Comparison of ENCODE assay signal across 11 cellular contexts in the genomic region with DNA sequence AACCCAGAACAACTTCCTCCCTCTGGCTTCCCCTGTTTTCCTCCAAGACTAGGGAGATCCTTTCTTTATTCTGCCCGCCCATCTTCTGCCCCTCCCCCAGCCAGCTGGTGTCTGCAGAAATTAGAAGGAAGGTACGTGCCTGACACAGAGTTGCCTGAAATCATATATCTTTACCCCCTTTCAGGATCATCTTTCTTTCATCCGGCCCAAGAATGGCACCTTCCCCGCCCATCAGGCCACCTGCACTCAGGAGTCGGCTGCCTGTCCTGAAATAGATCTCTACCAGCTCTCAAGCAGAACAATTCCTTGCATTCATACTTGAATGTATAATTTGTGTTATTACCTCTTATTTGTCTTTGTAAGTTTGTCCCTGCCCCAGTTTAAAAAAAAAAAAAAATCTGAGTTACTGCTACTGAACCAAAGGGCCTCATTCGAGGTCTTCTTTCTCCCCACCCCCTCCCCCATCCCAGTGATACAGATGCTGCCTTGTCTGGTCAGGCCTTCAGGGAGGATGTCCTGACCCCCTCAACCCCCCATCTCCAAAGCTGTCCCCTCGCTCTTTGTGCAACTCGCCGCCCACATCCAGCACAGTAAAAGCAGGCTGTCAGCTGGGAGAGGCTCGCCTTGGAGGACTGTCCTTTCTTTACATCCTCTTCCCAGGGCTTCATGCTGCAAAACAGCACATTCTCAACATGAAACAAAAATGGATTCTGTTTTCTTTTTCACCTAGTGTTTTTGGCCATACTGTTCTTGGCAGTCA.
DNase-seq lines count a peak whose midpoint lies in the region; ATAC-seq and TF ChIP-seq lines count a peak whose summit lies in the region.
"Had no signal": no experiment of that assay in that cellular context is flagged by ENCODE, and none has a peak within 500 bp of the region (broad histone marks: within the 10 kb centered on the region; RNA-seq: fewer than 3 reads in every experiment).

No MANE protein-coding gene starts in this region.

- H2AFZ ChIP-seq in OCI-LY1 (ENCODE audit: low read length): no peak overlapping the region
- no peak overlapping the region for H2AFZ ChIP-seq in fibroblast of lung (ENCODE audit: low read length)

- CTCF ChIA-PET in CD4-positive, alpha-beta T cell (lab: Charles Lee): no interaction called here

- H4K20me1 ChIP-seq in OCI-LY1 (ENCODE audit: insufficient read depth, low read length) (no peaks in the 10 kb centered on the region), fibroblast of lung (ENCODE audit: control insufficient read depth, extremely low read depth, insufficient read depth, low read length) (no peaks in the 10 kb centered on the region)

- H3K4me3 Mint-ChIP-seq in progenitor cell of endocrine pancreas (ENCODE audit: low read depth): no peak overlapping the region
- no peak overlapping the region for H3K4me3 Mint-ChIP-seq in CD4-positive, alpha-beta T cell

- H3K9me3 ChIP-seq in OCI-LY1 (ENCODE audit: low read length) (no peaks in the 10 kb centered on the region), fibroblast of lung (ENCODE audit: control insufficient read depth, insufficient read depth, low read depth, low read length) (no peaks in the 10 kb centered on the region)
- H3K9me3 ChIP-seq in CD4-positive, alpha-beta T cell (ENCODE audit: control insufficient read depth, low read length): no peaks in the 10 kb centered on the region

- H3K36me3 Mint-ChIP-seq in progenitor cell of endocrine pancreas (ENCODE audit: insufficient read depth): peaks cover 4% of the 10 kb centered on the region
- H3K36me3 Mint-ChIP-seq in CD4-positive, alpha-beta T cell (ENCODE audit: low read depth): peaks cover 3% of the 10 kb centered on the region

- H3K4me1 ChIP-seq in OCI-LY1 (ENCODE audit: insufficient read depth, low read length, severe bottlenecking): peaks cover 19% of the 10 kb centered on the region
- H3K4me1 ChIP-seq in fibroblast of lung (ENCODE audit: control insufficient read depth, extremely low read depth, insufficient read depth, low read length): peaks cover 25% of the 10 kb centered on the region

- DNase-seq in ELF-1 (ENCODE audit: low read depth, low spot score) (peak; percentile 18), fibroblast of lung (ENCODE audit: low read depth in 2 of 2) (no peak), progenitor cell of endocrine pancreas (ENCODE audit: low spot score, unreplicated experiment) (no peak), NCI-H446 (lab: John Stamatoyannopoulos, UW) (no peak), NOMO-1 treated with dmso at 0.1 percent for 144 hours (lab: John Stamatoyannopoulos, UW; ENCODE audit: unreplicated experiment) (no peak)
- DNase-seq in CD4-positive, alpha-beta T cell: no peak
- DNase-seq: cerebellar nuclear complex, DMS53, RPMI8226 had no signal

- POLR2A ChIA-PET in CD4-positive, alpha-beta T cell (lab: Charles Lee): no interaction called here

- H3F3A ChIP-seq in OCI-LY1 (ENCODE audit: insufficient read depth, low read length): no peaks in the 10 kb centered on the region

- 0 out of 2 replicates have a peak overlapping the region, but pooled peaks have one; percentile 26 for H3K4me2 ChIP-seq in OCI-LY1 (ENCODE audit: low read length)
- H3K4me2 ChIP-seq in fibroblast of lung (ENCODE audit: extremely low read depth, insufficient read depth, low read length): peak overlapping the region; percentile 66

- H3K27ac Mint-ChIP-seq in progenitor cell of endocrine pancreas: peak overlapping the region; percentile 42
- H3K27ac Mint-ChIP-seq in CD4-positive, alpha-beta T cell: no peak overlapping the region

- H3K27ac ChIP-seq in OCI-LY1 (ENCODE audit: low read depth, low read length, poor library complexity, severe bottlenecking) (no peak overlapping the region), fibroblast of lung (ENCODE audit: insufficient read depth, low read length) (peak overlapping the region; percentile 51)
- no peak overlapping the region for H3K27ac ChIP-seq in CD4-positive, alpha-beta T cell (ENCODE audit: low read depth, low read length)

- no peak for ATAC-seq in HG03159 (IDR thresholded peaks at IDR 0.05; ENCODE audit: unreplicated experiment)
- no peak for ATAC-seq in CD4-positive, alpha-beta T cell (ENCODE audit: poor library complexity)

- no peaks in the 10 kb centered on the region for H3K9me3 Mint-ChIP-seq in progenitor cell of endocrine pancreas (ENCODE audit: low read depth)
- no peaks in the 10 kb centered on the region for H3K9me3 Mint-ChIP-seq in CD4-positive, alpha-beta T cell

- H3K36me3 ChIP-seq in OCI-LY1 (ENCODE audit: insufficient read depth, low read length) (no peaks in the 10 kb centered on the region), fibroblast of lung (ENCODE audit: control insufficient read depth, insufficient read depth, low read length) (no peaks in the 10 kb centered on the region)

- no peak overlapping the region for H3K4me3 ChIP-seq in OCI-LY1 (ENCODE audit: low read depth, low read length, poor library complexity, severe bottlenecking)
- H3K4me3 ChIP-seq in fibroblast of lung (replicated peaks in 1 of 4; ENCODE audit: control extremely low read depth in 1 of 4, insufficient read depth in 1 of 4, low read depth in 3 of 4, low read length in 4 of 4): peak overlapping the region in 1 of 4 experiments; percentile 15

- no peaks in the 10 kb centered on the region for H3K27me3 Mint-ChIP-seq in progenitor cell of endocrine pancreas
- H3K27me3 Mint-ChIP-seq in CD4-positive, alpha-beta T cell: no peaks in the 10 kb centered on the region

- H3K27me3 ChIP-seq in OCI-LY1 (ENCODE audit: insufficient read depth, low read length) (no peaks in the 10 kb centered on the region), fibroblast of lung (ENCODE audit: control insufficient read depth, insufficient read depth, low read length) (no peaks in the 10 kb centered on the region)
- no peaks in the 10 kb centered on the region for H3K27me3 ChIP-seq in CD4-positive, alpha-beta T cell (ENCODE audit: control insufficient read depth, insufficient read depth, low read length)

- intact Hi-C loops in CD4-positive, alpha-beta T cell (cut with DNase I, micrococcal nuclease): loop anchor here in 1 of 2 experiments (10.0 kb wide), 1 partner anchor 55 kb away; no protein-coding TSS in a partner anchor

- no peaks in the 10 kb centered on the region for H3K9me2 ChIP-seq in OCI-LY1 (ENCODE audit: low read depth, low read length)

- H3K4me1 Mint-ChIP-seq in progenitor cell of endocrine pancreas (ENCODE audit: low read depth): peaks cover 24% of the 10 kb centered on the region
- H3K4me1 Mint-ChIP-seq in CD4-positive, alpha-beta T cell (ENCODE audit: low read depth): no peaks in the 10 kb centered on the region

- TF ChIP-seq CTCF in OCI-LY1 (IDR thresholded peaks at IDR 0.05; ENCODE audit: low read length) (no peak), fibroblast of lung (conservative IDR thresholded peaks at IDR 0.05 in 1 of 2, IDR thresholded peaks at IDR 0.05 in 1 of 2; ENCODE audit: low read depth in 1 of 2, low read length in 2 of 2) (no peak), progenitor cell of endocrine pancreas (IDR thresholded peaks at IDR 0.05; ENCODE audit: unreplicated experiment) (no peak)
- no peak for TF ChIP-seq CTCF in CD4-positive, alpha-beta T cell (IDR thresholded peaks at IDR 0.05)

- H3K9ac ChIP-seq in OCI-LY1 (ENCODE audit: low read length) (no peak overlapping the region), fibroblast of lung (ENCODE audit: insufficient read depth, low read length) (peak overlapping the region; percentile 40)

- H3K79me2 ChIP-seq in OCI-LY1 (ENCODE audit: insufficient read depth, low read length) (no peaks in the 10 kb centered on the region), fibroblast of lung (ENCODE audit: control insufficient read depth, insufficient read depth, low read length) (no peaks in the 10 kb centered on the region)
